ENCODE assay signal across 8 cellular contexts in the genomic region with DNA sequence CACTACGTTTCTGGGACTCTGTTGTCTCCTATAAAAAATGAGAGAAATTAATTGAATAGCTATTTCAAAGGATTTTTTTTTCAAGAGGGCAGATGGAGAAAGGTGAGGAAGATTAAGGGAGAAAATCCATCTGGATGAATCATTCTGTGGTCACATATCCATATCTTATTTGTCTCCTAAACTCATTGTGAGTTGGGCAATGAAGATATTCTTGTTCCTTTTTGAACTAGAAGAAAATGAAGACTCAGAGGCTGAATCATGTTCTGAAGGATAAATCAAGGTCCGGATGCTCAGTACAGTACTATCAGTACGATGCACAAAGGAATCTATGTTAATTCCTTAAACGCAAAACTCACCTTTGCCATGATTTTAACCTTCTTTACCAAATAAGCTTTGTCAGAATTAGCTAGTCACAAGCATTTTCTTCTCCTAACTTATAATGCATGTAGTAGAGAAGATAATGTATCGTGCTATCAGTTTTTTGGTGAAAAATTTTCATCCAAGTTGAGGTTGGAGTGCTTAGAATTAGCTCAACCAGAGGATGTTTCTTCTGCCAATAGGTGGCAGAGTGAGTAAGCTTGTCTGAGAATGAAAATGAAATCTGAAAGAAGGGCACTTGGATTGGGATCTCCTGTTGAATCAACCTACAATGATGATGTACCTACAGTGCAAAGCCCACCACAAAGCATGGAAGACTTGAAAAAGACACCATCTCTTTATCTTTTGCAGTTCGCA.
A peak's percentile ranks its signal among the peaks of the same experiment; 100 is the strongest.
DNase-seq lines count a peak whose midpoint lies in the region; ATAC-seq and TF ChIP-seq lines count a peak whose summit lies in the region.

No MANE protein-coding gene starts in this region.

- no peaks in the 10 kb centered on the region for H3K79me2 ChIP-seq in PC-9 (ENCODE audit: low read depth)

- DNase-seq in ACHN (peak; percentile 41), H7 (peak; percentile 27), PC-9 (peak in 1 of 2 experiments; percentile 44), glomerular visceral epithelial cell (ENCODE audit: extremely low spot score) (peak; percentile 9), sciatic nerve (ENCODE audit: low spot score) (no peak)
- no peak for DNase-seq in activated CD8-positive, alpha-beta memory T cell treated with anti-CD3 and anti-CD28 coated beads for 24 hours
- no peak for DNase-seq in activated CD4-positive, alpha-beta T cell treated with anti-CD3 and anti-CD28 coated beads, Interleukin-2, amount 10 ng/mL, durations not matched to agents 7 days and 5 days

- no peaks in the 10 kb centered on the region for H3K9me3 Mint-ChIP-seq in activated CD4-positive, alpha-beta T cell treated with anti-CD3 and anti-CD28 coated beads, Interleukin-2, amount 10 ng/mL, durations not matched to agents 7 days and 5 days

- H4K20me1 ChIP-seq in PC-9 (ENCODE audit: insufficient read depth) = no peaks in the 10 kb centered on the region

- no peaks in the 10 kb centered on the region for H3K4me1 ChIP-seq in PC-9 (replicated peaks; ENCODE audit: insufficient read depth)

- CTCF ChIA-PET in PC-9 (lab: Charles Lee) = no interaction called here
- CTCF ChIA-PET in activated CD4-positive, alpha-beta T cell treated with anti-CD3 and anti-CD28 coated beads, Interleukin-2, amount 10 ng/mL, durations not matched to agents 7 days and 5 days (lab: Charles Lee) = interaction anchor here (0.6 kb wide), 1 partner anchor 228 kb away, joined by 4 read pairs; no protein-coding TSS in a partner anchor

- ATAC-seq in sciatic nerve = no peak
- ATAC-seq in HG02973 (IDR thresholded peaks at IDR 0.05; ENCODE audit: unreplicated experiment) = no peak

- H3K4me2 ChIP-seq in PC-9 = no peak overlapping the region

- intact Hi-C loops in PC-9 (cut with micrococcal nuclease; ENCODE audit: unreplicated experiment) (loop anchor here (2.0 to 10.0 kb wide), 5 partner anchors 75 to 715 kb away; no protein-coding TSS in a partner anchor), sciatic nerve (cut with DNase I) (no loop called here)

- H3K9me2 ChIP-seq in PC-9 (ENCODE audit: insufficient read depth) = no peaks in the 10 kb centered on the region

- no peak overlapping the region for H2AFZ ChIP-seq in PC-9

- no peak overlapping the region for H3K27ac ChIP-seq in PC-9

- no peaks in the 10 kb centered on the region for H3K36me3 Mint-ChIP-seq in activated CD4-positive, alpha-beta T cell treated with anti-CD3 and anti-CD28 coated beads, Interleukin-2, amount 10 ng/mL, durations not matched to agents 7 days and 5 days (ENCODE audit: low read depth)

- no peaks in the 10 kb centered on the region; the same call in 1 of the 2 replicates for H3F3A ChIP-seq in PC-9 (ENCODE audit: insufficient read depth, low read depth)

- no peaks in the 10 kb centered on the region for H3K27me3 Mint-ChIP-seq in activated CD4-positive, alpha-beta T cell treated with anti-CD3 and anti-CD28 coated beads, Interleukin-2, amount 10 ng/mL, durations not matched to agents 7 days and 5 days

- H3K27me3 ChIP-seq in H7 (ENCODE audit: control insufficient read depth, insufficient read depth, low read length) = no peaks in the 10 kb centered on the region
- H3K27me3 ChIP-seq in PC-9 (ENCODE audit: insufficient read depth, low read depth) = no peaks in the 10 kb centered on the region

- POLR2A ChIA-PET in PC-9 (lab: Charles Lee; ENCODE audit: unreplicated experiment) = interaction anchor here (0.6 to 0.7 kb wide), 3 partner anchors 80 to 233 kb away, joined by 3 to 14 read pairs (median 3); no protein-coding TSS in a partner anchor
- POLR2A ChIA-PET in activated CD4-positive, alpha-beta T cell treated with anti-CD3 and anti-CD28 coated beads, Interleukin-2, amount 10 ng/mL, durations not matched to agents 7 days and 5 days (lab: Charles Lee) = no interaction called here

- no peaks in the 10 kb centered on the region for H3K9me3 ChIP-seq in PC-9 (ENCODE audit: insufficient read depth, low read depth)

- H3K4me3 ChIP-seq in H7 (ENCODE audit: insufficient read depth, low read depth, low read length) (no peak overlapping the region), PC-9 (no peak overlapping the region)

- no peak overlapping the region for H3K27ac Mint-ChIP-seq in activated CD4-positive, alpha-beta T cell treated with anti-CD3 and anti-CD28 coated beads, Interleukin-2, amount 10 ng/mL, durations not matched to agents 7 days and 5 days

- peak; percentile 43; the same call in 1 of the 2 replicates for TF ChIP-seq CTCF in PC-9 (conservative IDR thresholded peaks at IDR 0.05)

- H3K4me3 Mint-ChIP-seq in activated CD4-positive, alpha-beta T cell treated with anti-CD3 and anti-CD28 coated beads, Interleukin-2, amount 10 ng/mL, durations not matched to agents 7 days and 5 days = no peak overlapping the region

- no peaks in the 10 kb centered on the region for H3K4me1 Mint-ChIP-seq in activated CD4-positive, alpha-beta T cell treated with anti-CD3 and anti-CD28 coated beads, Interleukin-2, amount 10 ng/mL, durations not matched to agents 7 days and 5 days

- BruUV-seq in PC-9 (replicated peaks; lab: Mats Ljungman, UMichigan) = no TSS peak

- H3K36me3 ChIP-seq in H7 (replicated peaks; ENCODE audit: control insufficient read depth, insufficient read depth, low read length) (no peaks in the 10 kb centered on the region), PC-9 (ENCODE audit: low read depth) (no peaks in the 10 kb centered on the region)

- in situ Hi-C loops in ACHN (cut with HindIII; ENCODE audit: low pct_ligation_motif_present, low pct_unique_long_range_greater_than_20kb, low sequenced_read_pairs) = no loop called here

Comparison
In these comparisons a context has a peak if more than half of its experiments do, and no peak if none do; other contexts are left out.
1. DNase-seq: peak in ACHN (single experiment), H7 (single experiment) and glomerular visceral epithelial cell (single experiment); none in activated CD8-positive, alpha-beta memory T cell treated with anti-CD3 and anti-CD28 coated beads for 24 hours (single experiment), activated CD4-positive, alpha-beta T cell treated with anti-CD3 and anti-CD28 coated beads, Interleukin-2, amount 10 ng/mL, durations not matched to agents 7 days and 5 days (single experiment) and sciatic nerve (single experiment).